Comparison of ENCODE assay signal across 22 cellular contexts in genomic region chr6:150962436-150962835, GRCh38.
A peak's percentile ranks its signal among the peaks of the same experiment; 100 is the strongest.
DNase-seq lines count a peak whose midpoint lies in the region; ATAC-seq and TF ChIP-seq lines count a peak whose summit lies in the region.
"Had no signal": no experiment of that assay in that cellular context is flagged by ENCODE, and none has a peak within 500 bp of the region (broad histone marks: within the 10 kb centered on the region; RNA-seq: fewer than 3 reads in every experiment).

No MANE protein-coding gene starts in this region.

- BruUV-seq in PC-9 (replicated peaks; lab: Mats Ljungman, UMichigan), result TSS peak; percentile 14

- H3K9me2 ChIP-seq in PC-9 (ENCODE audit: insufficient read depth), result no peaks in the 10 kb centered on the region

- H3K79me2 ChIP-seq in PC-9 (ENCODE audit: low read depth), result no peaks in the 10 kb centered on the region

- H3K27ac ChIP-seq in PC-9 (no peak overlapping the region), testis (no peak overlapping the region)
- H3K27ac ChIP-seq: BLaER1 had no signal

- H3K36me3 ChIP-seq in PC-9 (ENCODE audit: low read depth) (peaks cover 26% of the 10 kb centered on the region), testis (ENCODE audit: low read depth, missing control alignments) (no peaks in the 10 kb centered on the region)

- H3K9me3 ChIP-seq in PC-9 (ENCODE audit: insufficient read depth, low read depth), result no peaks in the 10 kb centered on the region
- no peaks in the 10 kb centered on the region for H3K9me3 ChIP-seq in testis
- H3K9me3 ChIP-seq: BE2C, BLaER1 had no signal

- no peaks in the 10 kb centered on the region for H3K4me1 ChIP-seq in PC-9 (replicated peaks; ENCODE audit: insufficient read depth)
- no peaks in the 10 kb centered on the region for H3K4me1 ChIP-seq in testis

- no peak for TF ChIP-seq POLR2A in testis (IDR thresholded peaks at IDR 0.05)

- DNase-seq in G401 (ENCODE audit: low spot score), result peak; percentile 57
- DNase-seq in PC-9, result no peak
- peak; percentile 50 for DNase-seq in cerebellar cortex (ENCODE audit: low spot score)
- DNase-seq in stimulated activated CD4-positive, alpha-beta T cell treated with anti-CD3 and anti-CD28 coated beads, Interleukin-1b, Interleukin-23, amount 100 ng/mL, for 48 hours, result no peak
- DNase-seq in testis, result no peak
- DNase-seq: 8988T; ACHN; BE2C; C1 segment of cervical spinal cord; CD4-positive, alpha-beta memory T cell; CD4-positive, CD25-positive, alpha-beta regulatory T cell; CD8-positive, alpha-beta memory T cell; COR-L47; DMS 273 treated with DMSO at 0.1 percent for 48 hours; DMS153; DMS53; DMS79; DND-41; EL; GF-D8 had no signal

- H3K4me3 ChIP-seq in PC-9 (no peak overlapping the region), testis (no peak overlapping the region)
- H3K4me3 ChIP-seq: BLaER1 had no signal

- H4K20me1 ChIP-seq in PC-9 (ENCODE audit: insufficient read depth), result no peaks in the 10 kb centered on the region
- H4K20me1 ChIP-seq: BLaER1 had no signal

- no peaks in the 10 kb centered on the region for H3K27me3 ChIP-seq in PC-9 (ENCODE audit: insufficient read depth, low read depth)
- H3K27me3 ChIP-seq in testis, result no peaks in the 10 kb centered on the region
- H3K27me3 ChIP-seq: BE2C, BLaER1 had no signal

- no peaks in the 10 kb centered on the region for H3F3A ChIP-seq in PC-9 (ENCODE audit: insufficient read depth, low read depth)

- WGBS in testis, 2 donors, result 89 to 97% methylated on average over 2 of the region's 2 CpGs

- intact Hi-C loops in PC-9 (cut with micrococcal nuclease; ENCODE audit: unreplicated experiment) (no loop called here), testis (cut with DNase I; ENCODE audit: low total_unique reads) (no loop called here)

- POLR2A ChIA-PET in PC-9 (lab: Charles Lee; ENCODE audit: unreplicated experiment), result interaction anchor here (0.5 kb wide), 1 partner anchor 52 kb away, joined by 16 read pairs; no protein-coding TSS in a partner anchor

- H2AFZ ChIP-seq in PC-9, result no peak overlapping the region

- ATAC-seq in HG02938 (IDR thresholded peaks at IDR 0.05; ENCODE audit: unreplicated experiment), result no peak

- CTCF ChIA-PET in PC-9 (lab: Charles Lee), result no interaction called here

- in situ Hi-C loops in G401 (cut with HindIII; ENCODE audit: low sequenced_read_pairs), result no loop called here

- no peak overlapping the region for H3K4me2 ChIP-seq in PC-9
- H3K4me2 ChIP-seq: BLaER1 had no signal

- TF ChIP-seq CTCF in PC-9 (conservative IDR thresholded peaks at IDR 0.05) (no peak), testis (IDR thresholded peaks at IDR 0.05) (no peak)

Comparison
In these comparisons a context has a peak if more than half of its experiments do, and no peak if none do; other contexts are left out.
1. DNase-seq: peak in G401 (single experiment) and cerebellar cortex (single experiment); none in PC-9 (0 of 2), stimulated activated CD4-positive, alpha-beta T cell treated with anti-CD3 and anti-CD28 coated beads, Interleukin-1b, Interleukin-23, amount 100 ng/mL, for 48 hours (single experiment) and testis (single experiment).